ENCODE assay signal across 10 cellular contexts in the genomic region with DNA sequence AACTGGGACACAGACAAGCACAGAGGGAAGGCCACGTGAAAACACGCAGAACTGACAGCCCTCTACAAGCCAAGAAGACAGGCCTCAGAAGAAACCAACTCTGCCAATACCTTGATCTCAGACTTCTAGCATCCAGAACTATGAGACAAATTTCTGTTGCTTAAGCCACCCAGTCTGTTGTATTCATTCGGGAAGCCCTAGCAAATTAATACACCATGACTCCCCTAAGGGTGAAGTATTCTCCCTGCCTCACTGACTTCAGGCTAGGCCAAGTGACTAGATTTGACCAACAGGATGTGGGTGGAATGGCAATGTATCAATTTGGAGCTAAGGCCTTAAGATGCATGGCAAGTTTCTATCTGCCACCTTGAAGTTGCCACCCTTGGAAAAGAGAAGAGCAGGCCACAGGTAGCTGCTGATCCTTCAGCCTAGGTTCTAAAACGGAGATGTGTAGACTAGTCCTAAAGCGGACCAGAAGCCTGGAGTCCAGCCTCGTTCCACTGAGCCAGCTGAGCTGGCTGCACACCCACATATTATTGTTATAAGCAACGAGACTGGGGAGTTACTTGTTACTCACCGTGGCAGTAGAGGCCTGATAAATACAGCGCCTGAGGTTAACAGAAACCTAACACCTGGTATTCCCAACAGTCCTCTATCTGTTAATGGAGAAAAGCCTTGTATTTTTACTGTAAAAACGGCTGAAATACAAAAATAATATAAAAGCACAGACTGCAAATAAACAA. TPM values are rescaled to one million over a fixed set of nuclear protein-coding genes. Genes with fewer than 3 reads are reported as not detected.
DNase-seq lines count a peak whose midpoint lies in the region; ATAC-seq, FAIRE-seq and TF ChIP-seq lines count a peak whose summit lies in the region.
"Had no signal": no experiment of that assay in that cellular context is flagged by ENCODE, and none has a peak within 500 bp of the region (broad histone marks: within the 10 kb centered on the region; RNA-seq: fewer than 3 reads in every experiment).

No MANE protein-coding gene starts in this region.

- no peaks in the 10 kb centered on the region for H3K9me3 ChIP-seq in psoas muscle

- peaks cover 92% of the 10 kb centered on the region for H3K4me1 ChIP-seq in psoas muscle

- no peaks in the 10 kb centered on the region for H3K27me3 Mint-ChIP-seq in CD14-positive monocyte (ENCODE audit: low read depth in 3 of 3)
- H3K27me3 Mint-ChIP-seq: activated naive CD8-positive, alpha-beta T cell had no signal

- DNase-seq in CD14-positive monocyte (ENCODE audit: low spot score) (no peak), RCC 7860 (ENCODE audit: low spot score) (peak; percentile 66), fibroblast of mammary gland (ENCODE audit: low read depth) (peak; percentile 73), psoas muscle (no peak), H7 (no peak)
- DNase-seq in stimulated activated CD4-positive, alpha-beta T cell treated with anti-CD3 and anti-CD28 coated beads, Interleukin-12 subunit alpha, Interleukin-12 subunit beta, amount 100 ng/mL, for 4 hours, result no peak
- DNase-seq in activated effector memory CD4-positive, alpha-beta T cell treated with anti-CD3 and anti-CD28 coated beads, Interleukin-2, amount 50 U/mL, for 16 hours, result no peak
- DNase-seq: DND-41 had no signal

- peak; percentile 44 for FAIRE-seq in RCC 7860 (lab: Jason Lieb, UNC)

- H3K36me3 Mint-ChIP-seq in CD14-positive monocyte, result peaks cover 34 to 36% of the 10 kb centered on the region in 2 donors

- H3K4me3 ChIP-seq in fibroblast of mammary gland (ENCODE audit: control insufficient read depth, low read depth, low read length) (no peak overlapping the region), psoas muscle (peak overlapping the region; percentile 37), H7 (ENCODE audit: insufficient read depth, low read depth, low read length) (no peak overlapping the region)

- WGBS in psoas muscle, 3 donors, result 42 to 57% (median 43%) methylated on average over 10 of the region's 10 CpGs

- peaks cover 74% of the 10 kb centered on the region for H3K4me1 Mint-ChIP-seq in CD14-positive monocyte

- H3K36me3 ChIP-seq in psoas muscle (ENCODE audit: insufficient read depth in 1 of 2, low read depth in 1 of 2) (peaks cover 0 to 36% of the 10 kb centered on the region in 2 donors), H7 (replicated peaks; ENCODE audit: control insufficient read depth, insufficient read depth, low read length) (peaks cover 6% of the 10 kb centered on the region)

- no peak for TF ChIP-seq CTCF in CD14-positive monocyte (IDR thresholded peaks at IDR 0.05)
- TF ChIP-seq CTCF in fibroblast of mammary gland (conservative IDR thresholded peaks at IDR 0.05; ENCODE audit: control insufficient read depth, insufficient read depth, low read depth, low read length), result no peak
- TF ChIP-seq CTCF in psoas muscle (IDR thresholded peaks at IDR 0.05), result no peak

- peak in 1 of 4 donors; percentile 14 for ATAC-seq in psoas muscle
- ATAC-seq in HG02870 (IDR thresholded peaks at IDR 0.05; ENCODE audit: unreplicated experiment), result no peak

- H3K27ac ChIP-seq in psoas muscle, result peak overlapping the region; percentile 97

- no peaks in the 10 kb centered on the region for H3K9me3 Mint-ChIP-seq in CD14-positive monocyte

- H3K27me3 ChIP-seq in psoas muscle (ENCODE audit: insufficient read depth in 3 of 3, low read length in 2 of 3) (no peaks in the 10 kb centered on the region), H7 (ENCODE audit: control insufficient read depth, insufficient read depth, low read length) (no peaks in the 10 kb centered on the region)

- intact Hi-C loops in CD14-positive monocyte (cut with micrococcal nuclease) (no loop called here), psoas muscle (cut with DNase I) (loop anchor here (5.0 kb wide), 2 partner anchors 40 to 110 kb away; partner anchors contain the start of gene STBD1 (in 1 of the 2))

- H3K27ac Mint-ChIP-seq in CD14-positive monocyte, result peak overlapping the region in 4 of 7 donors; percentile 19 to 73 (median 40)
- H3K27ac Mint-ChIP-seq: activated naive CD8-positive, alpha-beta T cell had no signal

- no peak overlapping the region for H3K4me3 Mint-ChIP-seq in CD14-positive monocyte

RNA-seq across cellular contexts. Expression of gene SCARB2, which starts 16.5 kb away (rescaled TPM):
- polyA plus RNA-seq in CD14-positive monocyte (10 to 100 TPM; 53.5 to 73.0 TPM), psoas muscle (100 to 1,000 TPM in 1 of 3 donors, 10 to 100 TPM in 2; 58.5 to 107 (median 81.7) TPM)
- 100 to 1,000 TPM; 109 to 199 (median 170) TPM for total RNA-seq in psoas muscle
- 39.4 and 53.0 TPM in 2 replicates for total RNA-seq in H7 (2014; rRNA removed; shearing (Covaris generic))

RNA-seq across cellular contexts. Expression of gene NUP54, which starts 49.0 kb away (rescaled TPM):
- 10 to 100 TPM; 16.2 to 25.0 TPM for polyA plus RNA-seq in CD14-positive monocyte
- 10 to 100 TPM; 14.1 to 25.9 (median 17.6) TPM for total RNA-seq in psoas muscle
- 10 to 100 TPM; 14.2 to 26.0 (median 25.4) TPM for polyA plus RNA-seq in psoas muscle
- total RNA-seq in H7 (2014; rRNA removed; shearing (Covaris generic)), result 102 and 122 TPM in 2 replicates

RNA-seq across cellular contexts. Expression of gene FAM47E, which starts 54.3 kb away (rescaled TPM):
- polyA plus RNA-seq in CD14-positive monocyte (not detected), psoas muscle (1 to 10 TPM; 1.2 to 2.6 (median 1.5) TPM)
- 1 to 10 TPM; 1.7 to 4.6 (median 3.2) TPM for total RNA-seq in psoas muscle
- total RNA-seq in H7 (2014; rRNA removed; shearing (Covaris generic)), result 0.17 and 1.4 TPM in 2 replicates

Comparison
In these comparisons a context has a peak if more than half of its experiments do, and no peak if none do; other contexts are left out.
1. DNase-seq: peak in RCC 7860 (single experiment) and fibroblast of mammary gland (single experiment); none in CD14-positive monocyte (single experiment), psoas muscle (0 of 2), H7 (single experiment), stimulated activated CD4-positive, alpha-beta T cell treated with anti-CD3 and anti-CD28 coated beads, Interleukin-12 subunit alpha, Interleukin-12 subunit beta, amount 100 ng/mL, for 4 hours (single experiment) and activated effector memory CD4-positive, alpha-beta T cell treated with anti-CD3 and anti-CD28 coated beads, Interleukin-2, amount 50 U/mL, for 16 hours (single experiment).
2. intact Hi-C loops: an anchor here in psoas muscle (5.0 kb wide); none called in CD14-positive monocyte.